In genomic region chr3:24237971-24238767, GRCh38 we compare ENCODE assay signal across 8 cellular contexts.
DNase-seq lines count a peak whose midpoint lies in the region; ATAC-seq and TF ChIP-seq lines count a peak whose summit lies in the region.

No MANE protein-coding gene starts in this region.

- CTCF ChIA-PET in A673 (lab: Charles Lee) = no interaction called here

- peak; percentile 85 to 90 (median 88) for ATAC-seq in right lobe of liver

- no TSS peak for BruUV-seq in A673 (replicated peaks; lab: Mats Ljungman, UMichigan)

- H3K36me3 ChIP-seq in A673 (ENCODE audit: insufficient read depth, low read length, poor library complexity, severe bottlenecking) (no peaks in the 10 kb centered on the region), HAP-1 (replicated peaks) (no peaks in the 10 kb centered on the region), SJSA1 (no peaks in the 10 kb centered on the region), right lobe of liver (no peaks in the 10 kb centered on the region), suprapubic skin (no peaks in the 10 kb centered on the region)

- H3K27ac ChIP-seq in A673 (ENCODE audit: low read depth, low read length, poor library complexity, severe bottlenecking) (no peak overlapping the region), SJSA1 (peak overlapping the region; percentile 58), right lobe of liver (no peak overlapping the region), suprapubic skin (no peak overlapping the region)

- TF ChIP-seq EP300 in suprapubic skin (IDR thresholded peaks at IDR 0.05) = no peak

- peak; percentile 82 for DNase-seq in A673 (ENCODE audit: low spot score)
- peak; percentile 96 for DNase-seq in GM04504 (ENCODE audit: low read depth)
- peak; percentile 68 to 73 for DNase-seq in HAP-1 (ENCODE audit: low spot score in 2 of 2)
- DNase-seq in LHCN-M2 (ENCODE audit: low read depth) = peak; percentile 95
- DNase-seq in SJSA1 (ENCODE audit: low read depth in 1 of 2, low spot score in 2 of 2) = peak; percentile 67 to 94
- peak; percentile 86 for DNase-seq in dedifferentiated amniotic fluid mesenchymal stem cell (ENCODE audit: extremely low spot score)
- no peak for DNase-seq in right lobe of liver
- DNase-seq in suprapubic skin (ENCODE audit: low spot score in 2 of 2) = no peak

- TF ChIP-seq POLR2A in right lobe of liver (IDR thresholded peaks at IDR 0.05) (no peak), suprapubic skin (IDR thresholded peaks at IDR 0.05) (no peak)

- POLR2A ChIA-PET in A673 (lab: Charles Lee; ENCODE audit: low non-redundant PET) = no interaction called here

- peak; percentile 75 for TF ChIP-seq CTCF in A673 (conservative IDR thresholded peaks at IDR 0.05; ENCODE audit: low read depth, low read length)
- TF ChIP-seq CTCF in right lobe of liver (IDR thresholded peaks at IDR 0.05) = peak; percentile 36 to 62 (median 44)
- peak; percentile 51 to 54 for TF ChIP-seq CTCF in suprapubic skin (IDR thresholded peaks at IDR 0.05)

- H3K9me3 ChIP-seq in A673 (ENCODE audit: low read depth, low read length, poor library complexity, severe bottlenecking) (no peaks in the 10 kb centered on the region), HAP-1 (no peaks in the 10 kb centered on the region), SJSA1 (replicated peaks) (no peaks in the 10 kb centered on the region), right lobe of liver (no peaks in the 10 kb centered on the region), suprapubic skin (no peaks in the 10 kb centered on the region)

- no peaks in the 10 kb centered on the region for H3K27me3 ChIP-seq in A673 (replicated peaks; ENCODE audit: insufficient read depth, low read depth, low read length, poor library complexity)
- no peaks in the 10 kb centered on the region for H3K27me3 ChIP-seq in HAP-1 (ENCODE audit: low read depth)
- H3K27me3 ChIP-seq in SJSA1 (replicated peaks) = no peaks in the 10 kb centered on the region
- H3K27me3 ChIP-seq in right lobe of liver = no peaks in the 10 kb centered on the region
- no peaks in the 10 kb centered on the region for H3K27me3 ChIP-seq in suprapubic skin

- H3K4me3 ChIP-seq in A673 (ENCODE audit: low read depth, low read length, poor library complexity, severe bottlenecking) (no peak overlapping the region), HAP-1 (no peak overlapping the region), SJSA1 (no peak overlapping the region), right lobe of liver (no peak overlapping the region), suprapubic skin (no peak overlapping the region)

- in situ Hi-C loops in HAP-1 (cut with MboI; ENCODE audit: low sequenced_read_pairs) = loop anchor here (10.0 kb wide), 1 partner anchor 233 kb away; no protein-coding TSS in a partner anchor

- WGBS in right lobe of liver (ENCODE audit: insufficient coverage, low coverage, low lambda C conversion rate, missing lambda C conversion rate) = 21% methylated on average over 4 of the region's 4 CpGs
- 30% methylated on average over 4 of the region's 4 CpGs for WGBS in suprapubic skin

- H3K4me1 ChIP-seq in A673 (ENCODE audit: insufficient read depth, low read length, poor library complexity, severe bottlenecking) (peaks cover 14% of the 10 kb centered on the region), HAP-1 (peaks cover 15% of the 10 kb centered on the region), SJSA1 (replicated peaks) (peaks cover 37% of the 10 kb centered on the region), right lobe of liver (no peaks in the 10 kb centered on the region), suprapubic skin (peaks cover 33% of the 10 kb centered on the region)

- intact Hi-C loops in A673 (cut with micrococcal nuclease; ENCODE audit: unreplicated experiment) = loop anchor here (1.0 to 10.0 kb wide), 3 partner anchors 45 to 323 kb away; partner anchors contain the start of genes NKIRAS1 and RPL15
- intact Hi-C loops in right lobe of liver (cut with DNase I) = loop anchor here in 1 of 2 donors (10.0 kb wide), 1 partner anchor 233 kb away; no protein-coding TSS in a partner anchor

Comparison
In these comparisons a context has a peak if more than half of its experiments do, and no peak if none do; other contexts are left out.
1. DNase-seq: peak in A673 (single experiment), GM04504 (single experiment), HAP-1 (2 of 2), LHCN-M2 (single experiment), SJSA1 (2 of 2) and dedifferentiated amniotic fluid mesenchymal stem cell (single experiment); none in right lobe of liver (0 of 3) and suprapubic skin (0 of 2).
2. Peak in every context shown above with its lines, with median percentiles within 50 percentile points of each other: CTCF ChIP-seq.